ENCODE assay signal across 27 cellular contexts in the genomic region with DNA sequence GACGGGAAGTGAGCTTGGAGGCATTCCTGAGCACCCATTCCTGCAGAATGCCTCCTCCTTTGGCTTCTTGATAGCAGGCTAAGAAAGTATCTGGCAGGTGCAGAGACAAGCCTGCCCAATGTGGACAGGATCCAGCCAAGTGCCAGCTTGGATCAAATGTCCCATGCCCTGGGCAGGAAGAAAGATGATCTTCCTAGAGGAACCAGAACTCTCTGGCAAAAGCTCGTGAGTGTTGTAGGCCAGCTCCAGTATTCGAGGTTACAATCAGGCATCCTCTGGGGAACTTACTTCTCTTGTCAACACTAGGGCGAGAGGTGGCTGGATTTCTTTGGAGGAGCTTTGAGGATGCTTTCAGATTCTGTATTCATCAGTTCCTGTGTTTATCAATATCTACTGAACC. TPM values are rescaled to one million over a fixed set of nuclear protein-coding genes. Genes with fewer than 3 reads are reported as not detected.
DNase-seq lines count a peak whose midpoint lies in the region; ATAC-seq, FAIRE-seq and TF ChIP-seq lines count a peak whose summit lies in the region.
"Had no signal": no experiment of that assay in that cellular context is flagged by ENCODE, and none has a peak within 500 bp of the region (broad histone marks: within the 10 kb centered on the region; RNA-seq: fewer than 3 reads in every experiment).

No MANE protein-coding gene starts in this region.

- no peaks in the 10 kb centered on the region for H4K20me1 ChIP-seq in H1 (replicated peaks in 1 of 2; ENCODE audit: control insufficient read depth in 1 of 2, insufficient read depth in 2 of 2, low read length in 2 of 2)
- H4K20me1 ChIP-seq: BLaER1 had no signal

- H3K4me3 Mint-ChIP-seq in activated CD8-positive, alpha-beta T cell treated with anti-CD3 and anti-CD28 coated beads, Interleukin-2, amount 10 ng/mL, durations not matched to agents 7 days and 5 days, result no peak overlapping the region
- no peak overlapping the region for H3K4me3 Mint-ChIP-seq in activated CD4-positive, alpha-beta T cell treated with anti-CD3 and anti-CD28 coated beads, Interleukin-2, amount 10 ng/mL, durations not matched to agents 24 days and 14 days
- H3K4me3 Mint-ChIP-seq: CD14-positive monocyte; CD4-positive, alpha-beta memory T cell; CD4-positive, CD25-positive, alpha-beta regulatory T cell; CD8-positive, alpha-beta memory T cell had no signal

- H3K9me3 Mint-ChIP-seq in activated CD8-positive, alpha-beta T cell treated with anti-CD3 and anti-CD28 coated beads, Interleukin-2, amount 10 ng/mL, durations not matched to agents 7 days and 5 days (ENCODE audit: insufficient read depth), result peaks cover 4% of the 10 kb centered on the region
- peaks cover 17% of the 10 kb centered on the region for H3K9me3 Mint-ChIP-seq in activated CD4-positive, alpha-beta T cell treated with anti-CD3 and anti-CD28 coated beads, Interleukin-2, amount 10 ng/mL, durations not matched to agents 24 days and 14 days

- no peaks in the 10 kb centered on the region for H3K79me1 ChIP-seq in H1 (ENCODE audit: low read depth, low read length)

- H3K27me3 Mint-ChIP-seq in activated CD8-positive, alpha-beta T cell treated with anti-CD3 and anti-CD28 coated beads, Interleukin-2, amount 10 ng/mL, durations not matched to agents 7 days and 5 days (ENCODE audit: low read depth), result peaks cover 3% of the 10 kb centered on the region
- H3K27me3 Mint-ChIP-seq in activated CD4-positive, alpha-beta T cell treated with anti-CD3 and anti-CD28 coated beads, Interleukin-2, amount 10 ng/mL, durations not matched to agents 24 days and 14 days, result peaks cover 2% of the 10 kb centered on the region
- H3K27me3 Mint-ChIP-seq: CD4-positive, CD25-positive, alpha-beta regulatory T cell had no signal

- H3K9me3 ChIP-seq in H1 (ENCODE audit: insufficient read depth in 2 of 2, low read depth in 1 of 2, low read length in 1 of 2) (peaks cover 5 to 16% of the 10 kb centered on the region in 2 experiments; a peak in 3 of 4 replicates), psoas muscle (peaks cover 5% of the 10 kb centered on the region), skeletal muscle tissue (ENCODE audit: control insufficient read depth in 3 of 3, low read length in 3 of 3) (peaks cover 0 to 4% (median 0%) of the 10 kb centered on the region in 3 donors)

- no peaks in the 10 kb centered on the region for H3K36me3 ChIP-seq in H1 (ENCODE audit: control insufficient read depth in 2 of 4, insufficient read depth in 4 of 4, low read length in 3 of 4)
- H3K36me3 ChIP-seq in psoas muscle (ENCODE audit: insufficient read depth in 1 of 2, low read depth in 1 of 2), result no peaks in the 10 kb centered on the region
- H3K36me3 ChIP-seq in skeletal muscle tissue (ENCODE audit: control insufficient read depth in 3 of 3, insufficient read depth in 3 of 3, low read length in 3 of 3), result no peaks in the 10 kb centered on the region
- H3K36me3 ChIP-seq: BE2C, BLaER1 had no signal

- intact Hi-C loops in psoas muscle (cut with DNase I) (no loop called here), sciatic nerve (cut with DNase I) (no loop called here)
- intact Hi-C loops in activated CD4-positive, alpha-beta T cell treated with anti-CD3 and anti-CD28 coated beads, Interleukin-2, amount 10 ng/mL, durations not matched to agents 24 days and 14 days (cut with micrococcal nuclease), result no loop called here

- TF ChIP-seq RAD21 in H1 (IDR thresholded peaks at IDR 0.05 in 1 of 2, conservative IDR thresholded peaks at IDR 0.05 in 1 of 2; ENCODE audit: low read depth in 2 of 2, low read length in 2 of 2), result no peak

- H3K9ac ChIP-seq in H1 (replicated peaks in 1 of 4; ENCODE audit: extremely low read depth in 1 of 4, low read depth in 3 of 4, low read length in 3 of 4) (no peak overlapping the region), skeletal muscle tissue (ENCODE audit: low read depth in 1 of 3, low read length in 3 of 3) (no peak overlapping the region)
- H3K9ac ChIP-seq: BLaER1 had no signal

- H2BK20ac ChIP-seq in H1 (ENCODE audit: low read length), result no peak overlapping the region

- no peak overlapping the region for H3K4me3 ChIP-seq in H1 (ENCODE audit: extremely low read depth in 1 of 4, insufficient read depth in 2 of 4, low read depth in 3 of 4, low read length in 4 of 4)
- no peak overlapping the region for H3K4me3 ChIP-seq in psoas muscle
- peak overlapping the region in 1 of 3 donors; percentile 31 for H3K4me3 ChIP-seq in skeletal muscle tissue (ENCODE audit: low read length in 3 of 3)
- H3K4me3 ChIP-seq: BLaER1, GM12878 had no signal

- no peaks in the 10 kb centered on the region for H3K4me1 Mint-ChIP-seq in activated CD8-positive, alpha-beta T cell treated with anti-CD3 and anti-CD28 coated beads, Interleukin-2, amount 10 ng/mL, durations not matched to agents 7 days and 5 days (ENCODE audit: low read depth)
- no peaks in the 10 kb centered on the region for H3K4me1 Mint-ChIP-seq in activated CD4-positive, alpha-beta T cell treated with anti-CD3 and anti-CD28 coated beads, Interleukin-2, amount 10 ng/mL, durations not matched to agents 24 days and 14 days
- H3K4me1 Mint-ChIP-seq: CD14-positive monocyte; CD4-positive, alpha-beta memory T cell; CD4-positive, CD25-positive, alpha-beta regulatory T cell; CD8-positive, alpha-beta memory T cell had no signal

- H3K56ac ChIP-seq in H1 (replicated peaks; ENCODE audit: insufficient read length, low read depth, low read length), result no peak overlapping the region

- FAIRE-seq in H1 (lab: Jason Lieb, UNC), result no peak
- FAIRE-seq: A204.1, GM12878, GM12892, GM18507 had no signal

- no peaks in the 10 kb centered on the region for H3K79me2 ChIP-seq in H1 (ENCODE audit: control insufficient read depth in 1 of 2, insufficient read depth in 2 of 2, low read length in 2 of 2)

- no peak overlapping the region for H2AFZ ChIP-seq in H1 (ENCODE audit: low read length)

- TF ChIP-seq CTCF in H1 (IDR thresholded peaks at IDR 0.05; ENCODE audit: control extremely low read depth in 1 of 3, insufficient read depth in 1 of 3, low read depth in 1 of 3, low read length in 3 of 3), result no peak
- no peak for TF ChIP-seq CTCF in psoas muscle (IDR thresholded peaks at IDR 0.05)

- WGBS in H1 (ENCODE audit: extremely low coverage in 1 of 2, insufficient coverage in 1 of 2, insufficient read length in 1 of 2, insufficient replicate concordance in 2 of 2, low coverage in 1 of 2, low lambda C conversion rate in 2 of 2, missing lambda C conversion rate in 1 of 2), 2 experiments, result 80% methylated on average over 4 of the region's 4 CpGs; no CpG with 5 or more reads in 1 of the 2 experiments
- 23 to 32% (median 29%) methylated on average over 4 of the region's 4 CpGs for whole genome bisulfite sequencing in psoas muscle, 3 donors

- H4K91ac ChIP-seq in H1 (replicated peaks; ENCODE audit: insufficient read length, low read length), result no peak overlapping the region

- H3K27me3 ChIP-seq in H1 (replicated peaks in 1 of 4; ENCODE audit: control insufficient read depth in 3 of 4, extremely low read depth in 1 of 4, insufficient read depth in 3 of 4, low read length in 3 of 4), result no peaks in the 10 kb centered on the region; a peak in 1 of 7 replicates
- H3K27me3 ChIP-seq in psoas muscle (ENCODE audit: insufficient read depth in 3 of 3, low read length in 2 of 3), result no peaks in the 10 kb centered on the region
- H3K27me3 ChIP-seq in skeletal muscle tissue (ENCODE audit: control insufficient read depth in 3 of 3, insufficient read depth in 3 of 3, low read length in 3 of 3), result peaks cover 0 to 14% (median 6%) of the 10 kb centered on the region in 3 donors
- H3K27me3 ChIP-seq: BE2C, BLaER1 had no signal

- peak overlapping the region; percentile 5 for H3K4ac ChIP-seq in H1 (replicated peaks; ENCODE audit: insufficient read length, low read depth, low read length)

- no peak overlapping the region for H3K18ac ChIP-seq in H1 (ENCODE audit: extremely low read depth, low read length)

- no peak for TF ChIP-seq EP300 in H1 (IDR thresholded peaks at IDR 0.05; ENCODE audit: borderline replicate concordance in 1 of 2, low read depth in 2 of 2, low read length in 2 of 2)

- no peak overlapping the region for H3K14ac ChIP-seq in H1 (ENCODE audit: insufficient read length)

- no peak overlapping the region for H2BK12ac ChIP-seq in H1 (ENCODE audit: low read depth, low read length)

- H3K4me1 ChIP-seq in H1 (replicated peaks in 1 of 4; ENCODE audit: control insufficient read depth in 3 of 4, insufficient read depth in 4 of 4, low read length in 3 of 4) (peaks cover 0 to 6% (median 1%) of the 10 kb centered on the region in 4 experiments; a peak in 5 of 7 replicates), psoas muscle (peaks cover 30% of the 10 kb centered on the region), skeletal muscle tissue (ENCODE audit: control insufficient read depth in 3 of 3, insufficient read depth in 3 of 3, low read length in 3 of 3) (peaks cover 33 to 58% (median 51%) of the 10 kb centered on the region in 3 donors)
- H3K4me1 ChIP-seq: BE2C, BLaER1 had no signal

- no peak overlapping the region for H2BK120ac ChIP-seq in H1 (replicated peaks; ENCODE audit: low read depth, low read length)

- no peak overlapping the region for H4K5ac ChIP-seq in H1 (ENCODE audit: insufficient read length, low read depth, low read length)

- TF ChIP-seq POLR2A in H1 (IDR thresholded peaks at IDR 0.05; ENCODE audit: control extremely low read depth in 1 of 2, low read depth in 2 of 2, low read length in 2 of 2), result no peak

- H3K4me2 ChIP-seq in H1 (ENCODE audit: insufficient read depth in 1 of 2, low read depth in 2 of 2, low read length in 2 of 2), result no peak overlapping the region
- H3K4me2 ChIP-seq: BLaER1 had no signal

- POLR2A ChIA-PET in H1 (lab: Charles Lee; ENCODE audit: partially characterized antibody), result interaction anchor here (0.7 to 1.4 kb wide), 2 partner anchors 11 to 282 kb away, joined by 4 to 5 read pairs; no protein-coding TSS in a partner anchor
- POLR2A ChIA-PET in activated CD8-positive, alpha-beta T cell treated with anti-CD3 and anti-CD28 coated beads, Interleukin-2, amount 10 ng/mL, durations not matched to agents 7 days and 5 days (lab: Charles Lee), result no interaction called here

- H3K27ac Mint-ChIP-seq in activated CD8-positive, alpha-beta T cell treated with anti-CD3 and anti-CD28 coated beads, Interleukin-2, amount 10 ng/mL, durations not matched to agents 7 days and 5 days, result no peak overlapping the region
- no peak overlapping the region for H3K27ac Mint-ChIP-seq in activated CD4-positive, alpha-beta T cell treated with anti-CD3 and anti-CD28 coated beads, Interleukin-2, amount 10 ng/mL, durations not matched to agents 24 days and 14 days
- H3K27ac Mint-ChIP-seq: CD14-positive monocyte; CD4-positive, CD25-positive, alpha-beta regulatory T cell; CD8-positive, alpha-beta memory T cell had no signal

- no peak overlapping the region for H3K23ac ChIP-seq in H1 (ENCODE audit: insufficient read length)

- no peak for DNase-seq in H1 (ENCODE audit: low read depth in 1 of 2, low spot score in 2 of 2)
- no peak for DNase-seq in psoas muscle
- no peak for DNase-seq in sciatic nerve (ENCODE audit: low spot score)
- no peak for DNase-seq in activated CD8-positive, alpha-beta T cell treated with anti-CD3 and anti-CD28 coated beads, Interleukin-2, amount 10 ng/mL, durations not matched to agents 7 days and 5 days
- no peak for DNase-seq in activated CD4-positive, alpha-beta T cell treated with anti-CD3 and anti-CD28 coated beads, Interleukin-2, amount 10 ng/mL, durations not matched to agents 24 days and 14 days
- DNase-seq: 8988T; ACHN; BE2C; C1 segment of cervical spinal cord; CD4-positive, alpha-beta memory T cell; CD4-positive, CD25-positive, alpha-beta regulatory T cell; CD8-positive, alpha-beta memory T cell; COR-L47; DMS 273 treated with DMSO at 0.1 percent for 48 hours; DMS153; DMS53; DMS79; DND-41; EL; GDM1 had no signal

- no peak overlapping the region for H2AK5ac ChIP-seq in H1 (ENCODE audit: low read depth, low read length)

- no peak overlapping the region for H2BK5ac ChIP-seq in H1 (ENCODE audit: low read depth, low read length)

- no peak overlapping the region for H3K27ac ChIP-seq in H1 (ENCODE audit: low read depth, low read length)
- peak overlapping the region; percentile 46 for H3K27ac ChIP-seq in psoas muscle
- H3K27ac ChIP-seq in skeletal muscle tissue (ENCODE audit: low read depth, low read length), result peak overlapping the region; percentile 87
- H3K27ac ChIP-seq: BLaER1 had no signal

- no peak overlapping the region for H2BK15ac ChIP-seq in H1 (ENCODE audit: low read length)

- H3K23me2 ChIP-seq in H1 (ENCODE audit: low read depth, low read length), result no peaks in the 10 kb centered on the region

- ATAC-seq in psoas muscle (peak; percentile 2 to 62 (median 13)), sciatic nerve (no peak)
- ATAC-seq in activated CD8-positive, alpha-beta T cell treated with anti-CD3 and anti-CD28 coated beads, Interleukin-2, amount 10 ng/mL, durations not matched to agents 7 days and 5 days, result no peak
- ATAC-seq: GM12878 had no signal

- peaks cover 2% of the 10 kb centered on the region for H3K36me3 Mint-ChIP-seq in activated CD8-positive, alpha-beta T cell treated with anti-CD3 and anti-CD28 coated beads, Interleukin-2, amount 10 ng/mL, durations not matched to agents 7 days and 5 days (ENCODE audit: low read depth)
- H3K36me3 Mint-ChIP-seq in activated CD4-positive, alpha-beta T cell treated with anti-CD3 and anti-CD28 coated beads, Interleukin-2, amount 10 ng/mL, durations not matched to agents 24 days and 14 days (ENCODE audit: low read depth), result peaks cover 1% of the 10 kb centered on the region

- CTCF ChIA-PET in H1 (lab: Charles Lee; ENCODE audit: partially characterized antibody), result interaction anchor here (0.6 to 3.0 kb wide), 9 partner anchors 10 to 301 kb away, joined by 3 to 23 read pairs (median 4); a partner anchor contains a TSS
- CTCF ChIA-PET in activated CD8-positive, alpha-beta T cell treated with anti-CD3 and anti-CD28 coated beads, Interleukin-2, amount 10 ng/mL, durations not matched to agents 7 days and 5 days (lab: Charles Lee), result interaction anchor here (0.7 to 1.7 kb wide), 5 partner anchors 10 to 291 kb away, joined by 3 to 9 read pairs (median 4); a partner anchor contains a TSS

- no peak overlapping the region for H4K8ac ChIP-seq in H1 (ENCODE audit: extremely low read depth, insufficient read depth, low read length)

RNA-seq across cellular contexts. Expression of a gene that starts 29.9 kb away (rescaled TPM):
- total RNA-seq in H1 (2021; fragmentation: NEBNext Ultra II Directional; extraction: Animal tissue kit (Norgen Biotek cat#: 25700)), result 383 and 384 TPM in 2 replicates
- polyA plus RNA-seq in H1 (2011; rRNA removed) (140 and 181 TPM in 2 replicates), psoas muscle (100 to 1,000 TPM in 1 of 3 donors, 10 to 100 TPM in 2; 55.1 to 139 (median 80.0) TPM)
- 288 TPM for polyA plus RNA-seq in H1 (2011; cell fraction: cytosol; rRNA removed)
- polyA plus RNA-seq in H1 (2011; cell fraction: nucleus; rRNA removed), result 82.8 TPM
- 288 to 306 TPM (median 300 TPM) in 4 replicates for polyA plus RNA-seq in H1 (2012, experiment 1 of 2)
- 64.6 TPM for polyA plus RNA-seq in H1 (2012, experiment 2 of 2)
- polyA plus RNA-seq in H1 (2013, experiment 1 of 2), result 508 TPM
- 560 TPM for polyA plus RNA-seq in H1 (2013, experiment 2 of 2)
- 136 and 139 TPM in 2 replicates for polyA minus RNA-seq in H1 (2011; rRNA and poly(A)+ RNA removed)
- 120 TPM for polyA minus RNA-seq in H1 (2011; cell fraction: cytosol; rRNA and poly(A)+ RNA removed)
- 54.6 TPM for polyA minus RNA-seq in H1 (2011; cell fraction: nucleus; rRNA and poly(A)+ RNA removed)
- total RNA-seq in psoas muscle (10 to 100 TPM; 40.1 to 61.7 (median 51.7) TPM), skeletal muscle tissue (138 TPM), sciatic nerve (95.4 TPM)
- total RNA-seq in activated CD8-positive, alpha-beta T cell treated with anti-CD3 and anti-CD28 coated beads, Interleukin-2, amount 10 ng/mL, durations not matched to agents 7 days and 5 days, result 100 to 1,000 TPM; 131 to 138 TPM
- total RNA-seq in activated CD4-positive, alpha-beta T cell treated with anti-CD3 and anti-CD28 coated beads, Interleukin-2, amount 10 ng/mL, durations not matched to agents 24 days and 14 days, result 183 and 187 TPM in 2 replicates

Comparison
In these comparisons a context has a peak if more than half of its experiments do, and no peak if none do; other contexts are left out.
1. ATAC-seq: peak in psoas muscle (4 of 4); none in sciatic nerve (single experiment) and activated CD8-positive, alpha-beta T cell treated with anti-CD3 and anti-CD28 coated beads, Interleukin-2, amount 10 ng/mL, durations not matched to agents 7 days and 5 days (single experiment).